Comparison of ENCODE assay signal across 21 cellular contexts in the genomic region with DNA sequence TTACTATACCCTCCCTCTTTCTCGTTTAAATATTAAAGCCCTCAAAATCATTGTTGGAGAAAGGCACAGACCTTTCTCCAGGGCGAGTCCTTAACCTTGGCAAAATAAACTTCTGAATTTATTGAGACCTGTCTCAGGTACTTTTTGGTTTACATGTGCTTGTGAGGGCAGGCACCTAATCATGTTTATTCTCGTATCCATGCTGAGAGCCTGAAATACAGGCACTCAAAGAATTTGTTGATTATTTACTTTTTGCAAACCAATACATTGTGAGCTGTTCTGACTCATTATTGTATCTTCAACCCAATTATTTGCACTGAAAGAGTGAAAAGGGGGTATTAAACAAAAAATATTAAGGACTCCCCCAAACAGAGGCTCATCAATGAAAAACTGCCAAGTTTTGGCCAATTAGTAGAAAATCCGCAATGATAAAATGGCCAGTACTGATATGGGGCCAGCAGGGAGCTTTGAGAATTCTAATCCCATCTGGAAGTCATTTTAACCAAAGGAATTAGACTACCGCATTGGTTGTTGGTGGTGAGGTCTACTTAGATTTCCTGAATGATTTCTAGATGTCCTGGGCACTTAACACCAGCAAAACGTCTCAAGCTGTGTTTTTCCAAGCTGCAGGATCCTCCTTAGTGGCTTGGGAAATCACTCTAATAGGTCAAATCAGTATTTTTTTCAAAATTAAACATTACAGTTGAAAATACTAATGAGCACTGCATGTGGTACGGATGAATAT.
DNase-seq lines count a peak whose midpoint lies in the region; ATAC-seq, FAIRE-seq and TF ChIP-seq lines count a peak whose summit lies in the region.
"Had no signal": no experiment of that assay in that cellular context is flagged by ENCODE, and none has a peak within 500 bp of the region (broad histone marks: within the 10 kb centered on the region; RNA-seq: fewer than 3 reads in every experiment).

No MANE protein-coding gene starts in this region.

- FAIRE-seq in bronchial epithelial cell (lab: Jason Lieb, UNC) (no peak), keratinocyte (lab: Jason Lieb, UNC) (no peak)
- FAIRE-seq: endothelial cell of umbilical vein, K562 had no signal

- ATAC-seq in HG02678 (IDR thresholded peaks at IDR 0.05; ENCODE audit: unreplicated experiment) (no peak), GM21515 (IDR thresholded peaks at IDR 0.05; ENCODE audit: unreplicated experiment) (no peak)
- ATAC-seq: T-helper 17 cell had no signal

- H3K9me1 ChIP-seq in keratinocyte (ENCODE audit: control insufficient read depth, extremely low read depth, insufficient read depth, low read length), result no peaks in the 10 kb centered on the region

- H2AFZ ChIP-seq in keratinocyte (ENCODE audit: control insufficient read depth, low read length), result no peak overlapping the region

- dilution Hi-C loops in keratinocyte (cut with MboI; ENCODE audit: extremely low pct_ligation_motif_present, low sequenced_read_pairs), result no loop called here

- TF ChIP-seq CTCF in AG09319 (IDR thresholded peaks at IDR 0.05; ENCODE audit: low read depth, low read length) (no peak), HFF-Myc (IDR thresholded peaks at IDR 0.05; ENCODE audit: low read depth, low read length, missing control alignments) (no peak), bronchial epithelial cell (IDR thresholded peaks at IDR 0.05; ENCODE audit: insufficient read depth, low read length, severe bottlenecking) (no peak), keratinocyte (optimal IDR thresholded peaks at IDR 0.05 in 1 of 3, IDR thresholded peaks at IDR 0.05 in 1 of 3, conservative IDR thresholded peaks at IDR 0.05 in 1 of 3; ENCODE audit: extremely low read depth in 1 of 3, insufficient read depth in 2 of 3, low read length in 3 of 3) (no peak)

- H3K27ac ChIP-seq in keratinocyte (ENCODE audit: control insufficient read depth, insufficient read depth, low read length), result no peak overlapping the region
- H3K27ac ChIP-seq: BLaER1 treated with 17β-estradiol and CSF1 and Interleukin-3, amounts not matched to agents 10 nM and 100 nM; coronary artery; neutrophil; testis had no signal

- no peak overlapping the region for H3K9ac ChIP-seq in keratinocyte (ENCODE audit: control insufficient read depth, extremely low read depth, insufficient read depth, low read length)
- H3K9ac ChIP-seq: BLaER1 treated with 17β-estradiol and CSF1 and Interleukin-3, amounts not matched to agents 10 nM and 100 nM had no signal

- H3K4me2 ChIP-seq in keratinocyte (ENCODE audit: control insufficient read depth, extremely low read depth, insufficient read depth, low read depth, low read length), result peak overlapping the region; percentile 17
- H3K4me2 ChIP-seq: BLaER1 treated with 17β-estradiol and CSF1 and Interleukin-3, amounts not matched to agents 10 nM and 100 nM had no signal

- peaks cover 31% of the 10 kb centered on the region for H3K4me1 ChIP-seq in keratinocyte (ENCODE audit: control insufficient read depth, extremely low read depth, insufficient read depth, low read length)
- H3K4me1 ChIP-seq: BLaER1 treated with 17β-estradiol and CSF1 and Interleukin-3, amounts not matched to agents 10 nM and 100 nM; testis had no signal

- H3K36me3 ChIP-seq in bronchial epithelial cell (ENCODE audit: control insufficient read depth, insufficient read depth, low read length) (no peaks in the 10 kb centered on the region), keratinocyte (ENCODE audit: control insufficient read depth in 2 of 2, extremely low read depth in 1 of 2, insufficient read depth in 2 of 2, low read length in 2 of 2) (no peaks in the 10 kb centered on the region)
- H3K36me3 ChIP-seq: neutrophil had no signal

- H4K20me1 ChIP-seq in keratinocyte (ENCODE audit: control insufficient read depth, extremely low read depth, insufficient read depth, low read length), result no peaks in the 10 kb centered on the region
- H4K20me1 ChIP-seq: BLaER1 treated with 17β-estradiol and CSF1 and Interleukin-3, amounts not matched to agents 10 nM and 100 nM had no signal

- H3K4me3 ChIP-seq in HFF-Myc (replicated peaks; ENCODE audit: low read depth, low read length) (no peak overlapping the region), bronchial epithelial cell (ENCODE audit: low read depth, low read length) (no peak overlapping the region), keratinocyte (ENCODE audit: control insufficient read depth in 2 of 3, extremely low read depth in 1 of 3, insufficient read depth in 2 of 3, low read depth in 1 of 3, low read length in 3 of 3) (no peak overlapping the region)
- H3K4me3 ChIP-seq: BLaER1 treated with 17β-estradiol and CSF1 and Interleukin-3, amounts not matched to agents 10 nM and 100 nM; coronary artery; K562; testis had no signal

- H3K27me3 ChIP-seq in bronchial epithelial cell (ENCODE audit: control insufficient read depth, insufficient read depth, low read length) (no peaks in the 10 kb centered on the region), keratinocyte (ENCODE audit: control insufficient read depth, extremely low read depth, insufficient read depth, low read length) (no peaks in the 10 kb centered on the region)
- H3K27me3 ChIP-seq: BLaER1 treated with 17β-estradiol and CSF1 and Interleukin-3, amounts not matched to agents 10 nM and 100 nM; neutrophil; testis had no signal

- no peaks in the 10 kb centered on the region for H3K9me3 ChIP-seq in keratinocyte (ENCODE audit: control insufficient read depth, low read depth, low read length)
- H3K9me3 ChIP-seq: BLaER1 treated with 17β-estradiol and CSF1 and Interleukin-3, amounts not matched to agents 10 nM and 100 nM; neutrophil; testis had no signal

- DNase-seq in AG09319 (ENCODE audit: extremely low read depth, low read depth) (peak; percentile 68), HFF-Myc (ENCODE audit: extremely low read depth, low read depth) (peak; percentile 84), bronchial epithelial cell (ENCODE audit: low read depth) (peak; percentile 89), keratinocyte (ENCODE audit: low read depth, low spot score) (no peak), occipital lobe (lab: John Stamatoyannopoulos, UW) (no peak)
- DNase-seq in stimulated activated naive CD4-positive, alpha-beta T cell (lab: John Stamatoyannopoulos, UW), result no peak
- DNase-seq: activated effector memory CD4-positive, alpha-beta T cell treated with Interleukin-2 at 50 U/mL for 16 hours; amniotic stem cell; DMS 273 treated with DMSO at 0.1 percent for 48 hours; kidney glomerular epithelial cell; stimulated activated CD4-positive, alpha-beta T cell treated with anti-CD3 and anti-CD28 coated beads, Interleukin-4, amount 100 ng/mL, for 24 hours; stimulated activated CD8-positive, alpha-beta memory T cell treated with anti-CD3 and anti-CD28 coated beads, Interleukin-4, amount 100 ng/mL, for 48 hours; T-helper 17 cell; testis had no signal

- H3K79me2 ChIP-seq in keratinocyte (ENCODE audit: control insufficient read depth, insufficient read depth, low read length), result no peaks in the 10 kb centered on the region

Comparison
In these comparisons a context has a peak if more than half of its experiments do, and no peak if none do; other contexts are left out.
1. DNase-seq: peak in AG09319 (single experiment), HFF-Myc (single experiment) and bronchial epithelial cell (single experiment); none in keratinocyte (single experiment), stimulated activated naive CD4-positive, alpha-beta T cell (0 of 6) and occipital lobe (single experiment).